Comparison of ENCODE assay signal across 9 cellular contexts in genomic region chr4:153114771-153115321, GRCh38.
DNase-seq lines count a peak whose midpoint lies in the region; ATAC-seq lines count a peak whose summit lies in the region.
"Had no signal": no experiment of that assay in that cellular context is flagged by ENCODE, and none has a peak within 500 bp of the region (broad histone marks: within the 10 kb centered on the region; RNA-seq: fewer than 3 reads in every experiment).

No MANE protein-coding gene starts in this region.

- peak overlapping the region; percentile 46 for H3K27ac ChIP-seq in thymus (ENCODE audit: low read depth)
- H3K27ac ChIP-seq: 22Rv1 had no signal

- H3K4me1 ChIP-seq in thymus (ENCODE audit: control insufficient read depth, insufficient read depth, low read length) = peaks cover 51% of the 10 kb centered on the region

- no peaks in the 10 kb centered on the region for H3K36me3 ChIP-seq in thymus (ENCODE audit: control insufficient read depth, insufficient read depth)

- H3K4me3 ChIP-seq in thymus (ENCODE audit: low read length) = no peak overlapping the region

- no peaks in the 10 kb centered on the region for H3K9me3 Mint-ChIP-seq in activated T-helper 1 cell treated with anti-CD3 and anti-CD28 coated beads, Interleukin-12 subunit alpha, Interleukin-12 subunit beta, Interleukin-2, Interleukin-4 antibody, amounts not matched to agents 30 ng/mL and 10 ng/mL and 1 ng/mL, durations not matched to agents 14 hours and 24 hours and 36 hours

- H3K27me3 Mint-ChIP-seq in activated T-helper 1 cell treated with anti-CD3 and anti-CD28 coated beads, Interleukin-12 subunit alpha, Interleukin-12 subunit beta, Interleukin-2, Interleukin-4 antibody, amounts not matched to agents 30 ng/mL and 10 ng/mL and 1 ng/mL, durations not matched to agents 14 hours and 24 hours and 36 hours (ENCODE audit: insufficient read depth) = peaks cover 6% of the 10 kb centered on the region

- intact Hi-C loops in activated T-helper 1 cell treated with anti-CD3 and anti-CD28 coated beads, Interleukin-12 subunit alpha, Interleukin-12 subunit beta, Interleukin-2, Interleukin-4 antibody, amounts not matched to agents 30 ng/mL and 10 ng/mL and 1 ng/mL, durations not matched to agents 14 hours and 24 hours and 36 hours (cut with micrococcal nuclease) = loop anchor here (1.0 to 10.0 kb wide), 7 partner anchors 30 to 630 kb away; partner anchors contain the start of genes ARFIP1, FBXW7, FHDC1 and TIGD4
- intact Hi-C loops in left colon (cut with DNase I, micrococcal nuclease) = no loop called here

- H3K4me1 Mint-ChIP-seq in activated T-helper 1 cell treated with anti-CD3 and anti-CD28 coated beads, Interleukin-12 subunit alpha, Interleukin-12 subunit beta, Interleukin-2, Interleukin-4 antibody, amounts not matched to agents 30 ng/mL and 10 ng/mL and 1 ng/mL, durations not matched to agents 14 hours and 24 hours and 36 hours (ENCODE audit: low read depth) = no peaks in the 10 kb centered on the region

- no peak overlapping the region for H3K4me3 Mint-ChIP-seq in activated T-helper 1 cell treated with anti-CD3 and anti-CD28 coated beads, Interleukin-12 subunit alpha, Interleukin-12 subunit beta, Interleukin-2, Interleukin-4 antibody, amounts not matched to agents 30 ng/mL and 10 ng/mL and 1 ng/mL, durations not matched to agents 14 hours and 24 hours and 36 hours

- peak; percentile 14 for DNase-seq in DMS53 (lab: John Stamatoyannopoulos, UW)
- DNase-seq in DMS53 treated with DMSO at 0.1 percent for 48 hours (lab: John Stamatoyannopoulos, UW; ENCODE audit: unreplicated experiment) = no peak
- DNase-seq in activated T-helper 1 cell treated with anti-CD3 and anti-CD28 coated beads, Interleukin-12 subunit alpha, Interleukin-12 subunit beta, Interleukin-2, Interleukin-4 antibody, amounts not matched to agents 30 ng/mL and 10 ng/mL and 1 ng/mL, durations not matched to agents 14 hours and 24 hours and 36 hours (ENCODE audit: low spot score) = peak; percentile 31
- no peak for DNase-seq in left colon

- H3K9me3 ChIP-seq in thymus (ENCODE audit: control insufficient read depth) = no peaks in the 10 kb centered on the region

- 48% methylated on average over 11 of the region's 11 CpGs for WGBS in thymus

- no peak overlapping the region for H3K27ac Mint-ChIP-seq in activated T-helper 1 cell treated with anti-CD3 and anti-CD28 coated beads, Interleukin-12 subunit alpha, Interleukin-12 subunit beta, Interleukin-2, Interleukin-4 antibody, amounts not matched to agents 30 ng/mL and 10 ng/mL and 1 ng/mL, durations not matched to agents 14 hours and 24 hours and 36 hours

- peak; percentile 74 for ATAC-seq in left colon
- no peak for ATAC-seq in HG02588 (IDR thresholded peaks at IDR 0.05; ENCODE audit: unreplicated experiment)
- ATAC-seq in GM21423 (IDR thresholded peaks at IDR 0.05; ENCODE audit: unreplicated experiment) = no peak
- ATAC-seq in HG03469 (IDR thresholded peaks at IDR 0.05; ENCODE audit: unreplicated experiment) = no peak

- H3K36me3 Mint-ChIP-seq in activated T-helper 1 cell treated with anti-CD3 and anti-CD28 coated beads, Interleukin-12 subunit alpha, Interleukin-12 subunit beta, Interleukin-2, Interleukin-4 antibody, amounts not matched to agents 30 ng/mL and 10 ng/mL and 1 ng/mL, durations not matched to agents 14 hours and 24 hours and 36 hours (ENCODE audit: low read depth) = no peaks in the 10 kb centered on the region

- no peaks in the 10 kb centered on the region for H3K27me3 ChIP-seq in thymus (ENCODE audit: control insufficient read depth, insufficient read depth)

Comparison
In these comparisons a context has a peak if more than half of its experiments do, and no peak if none do; other contexts are left out.
1. DNase-seq: peak in DMS53 (single experiment) and activated T-helper 1 cell treated with anti-CD3 and anti-CD28 coated beads, Interleukin-12 subunit alpha, Interleukin-12 subunit beta, Interleukin-2, Interleukin-4 antibody, amounts not matched to agents 30 ng/mL and 10 ng/mL and 1 ng/mL, durations not matched to agents 14 hours and 24 hours and 36 hours (single experiment); none in DMS53 treated with DMSO at 0.1 percent for 48 hours (single experiment) and left colon (0 of 2).